Comparison of ENCODE assay signal across 8 cellular contexts in the genomic region with DNA sequence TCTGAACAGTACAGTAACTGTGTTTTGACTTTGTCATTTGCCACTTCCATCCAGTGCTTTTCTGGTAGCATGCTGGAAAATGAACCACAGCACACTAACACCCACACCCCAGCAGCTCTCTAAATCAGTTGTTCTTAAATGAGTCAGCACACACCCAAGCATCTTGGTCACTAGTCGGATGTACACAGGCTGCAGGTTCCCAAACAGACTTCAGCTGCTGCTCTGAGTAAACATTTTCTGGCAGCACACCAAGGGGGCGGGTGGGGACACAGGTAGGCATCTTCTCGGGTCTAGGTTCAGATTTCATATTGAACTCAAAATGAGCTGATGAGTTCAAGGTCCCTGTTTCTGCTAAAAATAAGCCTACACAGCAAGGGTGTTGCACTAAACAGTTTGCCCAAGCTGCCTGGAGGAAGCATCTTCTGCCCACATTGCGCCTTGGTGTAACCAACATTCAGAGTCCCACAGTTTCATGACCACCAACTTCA. TPM values are rescaled to one million over a fixed set of nuclear protein-coding genes. Genes with fewer than 3 reads are reported as not detected.
DNase-seq lines count a peak whose midpoint lies in the region; ATAC-seq and TF ChIP-seq lines count a peak whose summit lies in the region.

No MANE protein-coding gene starts in this region.

- no peak overlapping the region for H3K4me3 Mint-ChIP-seq in endothelial cell (ENCODE audit: unreplicated experiment)

- H3K27ac Mint-ChIP-seq in endothelial cell (ENCODE audit: unreplicated experiment), result no peak overlapping the region

- no peaks in the 10 kb centered on the region for H3K9me3 Mint-ChIP-seq in endothelial cell (ENCODE audit: unreplicated experiment)

- DNase-seq in NCI-H2081 (lab: John Stamatoyannopoulos, UW) (peak; percentile 41 to 68), NCI-H2081 treated with DMSO at 0.1 percent for 48 hours (lab: John Stamatoyannopoulos, UW) (no peak), T-helper 2 cell (peak in 3 of 5 experiments; percentile 26 to 98 (median 54)), lower lobe of right lung (no peak), GDM1 (lab: John Stamatoyannopoulos, UW) (no peak), substantia nigra (lab: John Stamatoyannopoulos, UW) (no peak), endothelial cell (ENCODE audit: low spot score) (no peak)

- H3K27ac ChIP-seq in lower lobe of right lung (no peak overlapping the region), substantia nigra (ENCODE audit: low read depth, low read length, poor library complexity, severe bottlenecking) (no peak overlapping the region)

- TF ChIP-seq CTCF in lower lobe of right lung (IDR thresholded peaks at IDR 0.05) (no peak), endothelial cell (IDR thresholded peaks at IDR 0.05; ENCODE audit: unreplicated experiment) (no peak)

- intact Hi-C loops in lower lobe of right lung (cut with DNase I), result no loop called here

- H3K4me1 Mint-ChIP-seq in endothelial cell (ENCODE audit: unreplicated experiment), result peaks cover 8% of the 10 kb centered on the region

- no peaks in the 10 kb centered on the region for H3K36me3 ChIP-seq in lower lobe of right lung

- no peak overlapping the region for H3K4me3 ChIP-seq in lower lobe of right lung

- no peaks in the 10 kb centered on the region for H3K27me3 Mint-ChIP-seq in endothelial cell (ENCODE audit: unreplicated experiment)

- ATAC-seq in HG03025 (IDR thresholded peaks at IDR 0.05; ENCODE audit: low FRiP score, unreplicated experiment), result peak; percentile 88
- ATAC-seq in lower lobe of right lung, result peak; percentile 56 to 62

- no peaks in the 10 kb centered on the region for H3K9me3 ChIP-seq in lower lobe of right lung

- no peaks in the 10 kb centered on the region for H3K27me3 ChIP-seq in lower lobe of right lung (ENCODE audit: low read depth)

- no peaks in the 10 kb centered on the region for H3K36me3 Mint-ChIP-seq in endothelial cell (ENCODE audit: low read depth, unreplicated experiment)

- H3K4me1 ChIP-seq in lower lobe of right lung, result no peaks in the 10 kb centered on the region

RNA-seq across cellular contexts. Expression of gene IFNG, which starts 39.8 kb away (rescaled TPM):
- not detected for total RNA-seq in lower lobe of right lung
- total RNA-seq in endothelial cell (ENCODE audit: unreplicated experiment), result not detected

Comparison
In these comparisons a context has a peak if more than half of its experiments do, and no peak if none do; other contexts are left out.
1. DNase-seq: peak in NCI-H2081 (2 of 2) and T-helper 2 cell (3 of 5); none in NCI-H2081 treated with DMSO at 0.1 percent for 48 hours (single experiment), lower lobe of right lung (single experiment), GDM1 (single experiment), substantia nigra (0 of 49) and endothelial cell (single experiment).